ENCODE assay signal across 8 cellular contexts in genomic region chr2:180497621-180498152, GRCh38.
"Had no signal": no experiment of that assay in that cellular context is flagged by ENCODE, and none has a peak within 500 bp of the region (broad histone marks: within the 10 kb centered on the region; RNA-seq: fewer than 3 reads in every experiment).

No MANE protein-coding gene starts in this region.

- FAIRE-seq: HTR-8/SVneo, K562 had no signal

- ATAC-seq: K562 had no signal

- DNase-seq: GM23248, GOT3, H9, HCEC 1CT, IMR-90, KG1 had no signal
